In genomic region chrX:1031521-1032430, GRCh38 we compare ENCODE assay signal across 26 cellular contexts.
A peak's percentile ranks its signal among the peaks of the same experiment; 100 is the strongest.
DNase-seq lines count a peak whose midpoint lies in the region; ATAC-seq, FAIRE-seq and TF ChIP-seq lines count a peak whose summit lies in the region.
"Had no signal": no experiment of that assay in that cellular context is flagged by ENCODE, and none has a peak within 500 bp of the region (broad histone marks: within the 10 kb centered on the region; RNA-seq: fewer than 3 reads in every experiment).

No MANE protein-coding gene starts in this region.

- FAIRE-seq in HepG2 (lab: Jason Lieb, UNC), result no peak
- FAIRE-seq: GM12892, GM19239, H54 had no signal

- H3K4me3 ChIP-seq in H7 (ENCODE audit: insufficient read depth, low read depth, low read length) (no peak overlapping the region), HepG2 (replicated peaks in 1 of 3; ENCODE audit: insufficient read depth in 1 of 3, low read depth in 2 of 3, low read length in 3 of 3) (no peak overlapping the region), spleen (no peak overlapping the region)
- H3K4me3 ChIP-seq: SJCRH30 had no signal

- H3K9me3 ChIP-seq in HepG2 (ENCODE audit: low read length) (no peaks in the 10 kb centered on the region), spleen (peaks cover 0 to 56% (median 7%) of the 10 kb centered on the region in 8 donors)
- H3K9me3 ChIP-seq: SJCRH30 had no signal

- TF ChIP-seq RAD21 in HepG2 (CRISPR knock-in tag; IDR thresholded peaks at IDR 0.05), result no peak

- intact Hi-C loops in HepG2 (cut with micrococcal nuclease; ENCODE audit: unreplicated experiment) (no loop called here), spleen (cut with DNase I; ENCODE audit: low total_unique reads) (no loop called here)

- POLR2A ChIA-PET in HepG2 (lab: Yijun Ruan, JAX), result no interaction called here

- no peaks in the 10 kb centered on the region for H4K20me1 ChIP-seq in HepG2 (ENCODE audit: insufficient read depth, low read length)

- H3K4me2 ChIP-seq in HepG2 (ENCODE audit: low read depth, low read length), result no peak overlapping the region
- H3K4me2 ChIP-seq: KMS-11 had no signal

- no peak overlapping the region for H2AFZ ChIP-seq in HepG2 (ENCODE audit: low read length)

- WGBS in HepG2 (ENCODE audit: low lambda C conversion rate), result 52% methylated on average over 24 of the region's 38 CpGs
- 81 to 93% (median 90%) methylated on average over 38 of the region's 38 CpGs for WGBS in spleen, 5 donors

- ATAC-seq in HepG2 (no peak), HG03521 (IDR thresholded peaks at IDR 0.05; ENCODE audit: unreplicated experiment) (no peak), GM19467 (IDR thresholded peaks at IDR 0.05; ENCODE audit: unreplicated experiment) (no peak)
- ATAC-seq: PC-3, Right ventricle myocardium inferior had no signal

- no TSS peak for BruUV-seq in HepG2 (replicated peaks; lab: Mats Ljungman, UMichigan)

- no peak for TF ChIP-seq EP300 in HepG2 (IDR thresholded peaks at IDR 0.05; ENCODE audit: low read depth in 2 of 2, low read length in 2 of 2)
- TF ChIP-seq EP300 in HepG2 (CRISPR knock-in tag; IDR thresholded peaks at IDR 0.05; ENCODE audit: borderline replicate concordance), result no peak

- H3K4me1 ChIP-seq in HepG2 (ENCODE audit: insufficient read depth, low read length), result no peaks in the 10 kb centered on the region
- peaks cover 0 to 6% (median 0%) of the 10 kb centered on the region in 6 donors for H3K4me1 ChIP-seq in spleen
- H3K4me1 ChIP-seq: SJCRH30 had no signal

- CTCF ChIA-PET in HepG2 (lab: Yijun Ruan, JAX; ENCODE audit: low intra/inter-chr PET ratio, low total read pairs), result no interaction called here

- H3K27me3 ChIP-seq in H7 (ENCODE audit: control insufficient read depth, insufficient read depth, low read length) (no peaks in the 10 kb centered on the region), HepG2 (ENCODE audit: control insufficient read depth in 1 of 2, insufficient read depth in 2 of 2, low read length in 2 of 2) (no peaks in the 10 kb centered on the region), spleen (replicated peaks in 1 of 7) (peaks cover 0 to 6% (median 0%) of the 10 kb centered on the region in 7 donors)
- H3K27me3 ChIP-seq: SJCRH30 had no signal

- H3K79me2 ChIP-seq in HepG2 (ENCODE audit: insufficient read depth, low read length), result no peaks in the 10 kb centered on the region

- TF ChIP-seq POLR2A in HepG2 (IDR thresholded peaks at IDR 0.05; ENCODE audit: insufficient read depth in 1 of 2, low read depth in 2 of 2, low read length in 2 of 2) (no peak), spleen (IDR thresholded peaks at IDR 0.05) (no peak)

- no peak overlapping the region for H3K27ac ChIP-seq in HepG2 (ENCODE audit: extremely low read length, insufficient read depth, low read length)
- H3K27ac ChIP-seq in spleen, result no peak overlapping the region
- H3K27ac ChIP-seq: KMS-11, SJCRH30 had no signal

- TF ChIP-seq CTCF in HepG2 (CRISPR knock-in tag; IDR thresholded peaks at IDR 0.05) (no peak), spleen (IDR thresholded peaks at IDR 0.05 in 8 of 11, conservative IDR thresholded peaks at IDR 0.05 in 3 of 11) (no peak)

- in situ Hi-C loops in HepG2 (cut with HindIII; ENCODE audit: extremely low pct_ligation_motif_present, low pct_unique_long_range_greater_than_20kb), result no loop called here

- H3K36me3 ChIP-seq in H7 (replicated peaks; ENCODE audit: control insufficient read depth, insufficient read depth, low read length) (no peaks in the 10 kb centered on the region), HepG2 (replicated peaks in 1 of 2; ENCODE audit: control insufficient read depth in 1 of 2, insufficient read depth in 2 of 2, low read length in 2 of 2) (no peaks in the 10 kb centered on the region), spleen (no peaks in the 10 kb centered on the region)
- H3K36me3 ChIP-seq: SJCRH30 had no signal

- DNase-seq in H7 (peak; percentile 30), ecto neural progenitor cell (ENCODE audit: low spot score) (peak; percentile 52), HepG2 (ENCODE audit: low spot score) (no peak), spleen (peak; percentile 66), NCI-H2227 (lab: John Stamatoyannopoulos, UW; ENCODE audit: unreplicated experiment) (no peak)
- DNase-seq in activated CD8-positive, alpha-beta memory T cell treated with anti-CD3 and anti-CD28 coated beads for 24 hours, result no peak
- DNase-seq: Calu3; DMS153; DND-41; HFFc6; NCI-H1048; NCI-H1694; NCI-H2081; NCI-H2171 treated with DMSO at 0.1 percent for 48 hours; NCI-H524; NCI-H82; NK-92 treated with Interleukin-12 subunit alpha and Interleukin-12 subunit beta, amount 100 ng/mL, for 24 hours; PC-3; SJCRH30 had no signal

- no peak overlapping the region for H3K9ac ChIP-seq in HepG2 (ENCODE audit: insufficient read depth, low read depth, low read length)
- H3K9ac ChIP-seq: KMS-11 had no signal

TF ChIP-seq in HepG2, 621 proteins besides CTCF, POLR2A, EP300 and RAD21:
- TF ChIP-seq DBP (CRISPR knock-in tag; IDR thresholded peaks at IDR 0.05; ENCODE audit: not compliant biosample characterization) (no peak), CREB1 (IDR thresholded peaks at IDR 0.05) (peak; percentile 24; the same call in 1 of the 2 replicates), CREB1 (CRISPR knock-in tag; IDR thresholded peaks at IDR 0.05) (no peak)

Comparison
In these comparisons a context has a peak if more than half of its experiments do, and no peak if none do; other contexts are left out.
1. DNase-seq: peak in H7 (single experiment), ecto neural progenitor cell (single experiment) and spleen (single experiment); none in HepG2 (single experiment), activated CD8-positive, alpha-beta memory T cell treated with anti-CD3 and anti-CD28 coated beads for 24 hours (single experiment) and NCI-H2227 (single experiment).